ENCODE assay signal across 11 cellular contexts in the genomic region with DNA sequence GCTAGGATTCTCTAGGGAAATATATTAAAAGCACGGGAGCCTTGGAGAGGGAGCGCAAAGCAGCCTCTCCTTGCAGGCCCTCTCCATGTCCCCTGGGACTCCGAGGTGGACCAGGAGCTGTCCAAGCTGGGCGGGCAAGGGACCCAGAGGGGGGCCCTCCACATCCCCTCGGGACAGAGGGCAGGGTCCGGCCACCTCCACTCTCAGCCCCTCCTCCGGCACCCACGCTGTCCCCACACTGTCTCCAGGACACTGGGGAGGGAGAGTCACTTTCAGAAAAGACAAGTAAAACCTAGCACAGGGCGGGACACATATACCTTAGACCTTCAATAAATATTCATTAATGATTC.
DNase-seq lines count a peak whose midpoint lies in the region; ATAC-seq and TF ChIP-seq lines count a peak whose summit lies in the region.
"Had no signal": no experiment of that assay in that cellular context is flagged by ENCODE, and none has a peak within 500 bp of the region (broad histone marks: within the 10 kb centered on the region; RNA-seq: fewer than 3 reads in every experiment).

No MANE protein-coding gene starts in this region.

- H3K27ac Mint-ChIP-seq in activated T-cell treated with anti-CD3 and anti-CD28 coated beads, Interleukin-2, amount 50 U/mL, for 72 hours, result no peak overlapping the region
- H3K27ac Mint-ChIP-seq in activated T-cell treated with anti-CD3 and anti-CD28 coated beads, Interleukin-2, amount 50 U/mL, for 24 hours, result no peak overlapping the region

- H3K4me3 ChIP-seq in ectodermal cell (ENCODE audit: insufficient read depth, low read depth, low read length) (peak overlapping the region; percentile 52), muscle layer of duodenum (ENCODE audit: low read depth in 1 of 2, low read length in 2 of 2) (peak overlapping the region; percentile 52 to 84), transverse colon (peak overlapping the region; percentile 37 to 60 (median 49))

- no peak for TF ChIP-seq CTCF in transverse colon (IDR thresholded peaks at IDR 0.05)

- H3K27me3 ChIP-seq in ectodermal cell (ENCODE audit: control insufficient read depth, insufficient read depth, low read length, poor library complexity, severe bottlenecking) (peaks cover 33% of the 10 kb centered on the region), muscle layer of duodenum (ENCODE audit: low read depth, low read length) (no peaks in the 10 kb centered on the region), transverse colon (peaks cover 51% of the 10 kb centered on the region)

- in situ Hi-C loops in transverse colon (cut with MboI; ENCODE audit: low pct_ligation_motif_present in 1 of 4, low pct_unique_long_range_greater_than_20kb in 1 of 4, low sequenced_read_pairs in 3 of 4), result no loop called here

- no peaks in the 10 kb centered on the region for H3K9me3 Mint-ChIP-seq in activated T-cell treated with anti-CD3 and anti-CD28 coated beads, Interleukin-2, amount 50 U/mL, for 72 hours
- H3K9me3 Mint-ChIP-seq in activated T-cell treated with anti-CD3 and anti-CD28 coated beads, Interleukin-2, amount 50 U/mL, for 24 hours, result no peaks in the 10 kb centered on the region

- WGBS in ectodermal cell, 2 experiments, result 45 to 47% methylated on average over 8 to 9 of the region's 9 CpGs
- 40% methylated on average over 9 of the region's 9 CpGs; no CpG with 5 or more reads in 1 of the 2 donors for WGBS in transverse colon (ENCODE audit: low coverage in 1 of 2), 2 donors

- no peak for TF ChIP-seq EP300 in transverse colon (IDR thresholded peaks at IDR 0.05; ENCODE audit: low read depth)

- H3K4me1 ChIP-seq in ectodermal cell (ENCODE audit: control insufficient read depth, insufficient read depth, low read length), result peaks cover 7% of the 10 kb centered on the region
- peaks cover 0 to 11% of the 10 kb centered on the region in 2 donors for H3K4me1 ChIP-seq in muscle layer of duodenum (ENCODE audit: control insufficient read depth in 1 of 2, insufficient read depth in 2 of 2, low read length in 2 of 2)
- peaks cover 0 to 15% (median 4%) of the 10 kb centered on the region in 4 donors for H3K4me1 ChIP-seq in transverse colon

- H3K36me3 ChIP-seq in ectodermal cell (ENCODE audit: control insufficient read depth, insufficient read depth, low read length) (no peaks in the 10 kb centered on the region), muscle layer of duodenum (ENCODE audit: control insufficient read depth in 1 of 2, insufficient read depth in 2 of 2, low read length in 2 of 2) (no peaks in the 10 kb centered on the region), transverse colon (no peaks in the 10 kb centered on the region)

- no peak for DNase-seq in activated T-cell treated with anti-CD3 and anti-CD28 coated beads, Interleukin-2, amount 50 U/mL, for 72 hours
- DNase-seq in activated T-cell treated with anti-CD3 and anti-CD28 coated beads, Interleukin-2, amount 50 U/mL, for 24 hours, result no peak
- DNase-seq in transverse colon (no peak), NCI-H1092 (lab: John Stamatoyannopoulos, UW) (no peak), HPDE6-E6E7 (ENCODE audit: extremely low spot score) (no peak)
- no peak for DNase-seq in stimulated activated CD4-positive, alpha-beta T cell treated with anti-CD3 and anti-CD28 coated beads, Interleukin-4, amount 100 ng/mL, for 1 hour
- DNase-seq: activated T-cell treated with anti-CD3 and anti-CD28 coated beads for 4 hours, MM.1S, SIG-M5 had no signal

- H3K27ac ChIP-seq in ectodermal cell (ENCODE audit: insufficient read depth, low read depth, low read length, poor library complexity, severe bottlenecking), result no peak overlapping the region
- no peak overlapping the region for H3K27ac ChIP-seq in muscle layer of duodenum (ENCODE audit: low read length)
- H3K27ac ChIP-seq in transverse colon, result peak overlapping the region; percentile 66 to 87 (median 76)

- intact Hi-C loops in transverse colon (cut with DNase I; ENCODE audit: low total_unique reads), result no loop called here

- peak overlapping the region; percentile 34 to 79 for H3K4me3 Mint-ChIP-seq in activated T-cell treated with anti-CD3 and anti-CD28 coated beads, Interleukin-2, amount 50 U/mL, for 72 hours
- H3K4me3 Mint-ChIP-seq in activated T-cell treated with anti-CD3 and anti-CD28 coated beads, Interleukin-2, amount 50 U/mL, for 24 hours, result no peak overlapping the region

- ATAC-seq in activated T-cell treated with anti-CD3 and anti-CD28 coated beads, Interleukin-2, amount 50 U/mL, for 72 hours (replicated peaks in 1 of 2), result no peak

- peaks cover 0 to 4% of the 10 kb centered on the region in 2 donors for H3K36me3 Mint-ChIP-seq in activated T-cell treated with anti-CD3 and anti-CD28 coated beads, Interleukin-2, amount 50 U/mL, for 72 hours (ENCODE audit: insufficient read depth in 2 of 2)
- no peaks in the 10 kb centered on the region for H3K36me3 Mint-ChIP-seq in activated T-cell treated with anti-CD3 and anti-CD28 coated beads, Interleukin-2, amount 50 U/mL, for 24 hours (ENCODE audit: low read depth)

- H3K9me3 ChIP-seq in ectodermal cell (ENCODE audit: control insufficient read depth, low read length), result no peaks in the 10 kb centered on the region
- no peaks in the 10 kb centered on the region for H3K9me3 ChIP-seq in muscle layer of duodenum (ENCODE audit: control insufficient read depth in 1 of 2, low read length in 2 of 2)
- H3K9me3 ChIP-seq in transverse colon, result no peaks in the 10 kb centered on the region

- no peak for TF ChIP-seq POLR2A in transverse colon (IDR thresholded peaks at IDR 0.05)

- peaks cover 76% of the 10 kb centered on the region for H3K27me3 Mint-ChIP-seq in activated T-cell treated with anti-CD3 and anti-CD28 coated beads, Interleukin-2, amount 50 U/mL, for 72 hours (ENCODE audit: low read depth)
- peaks cover 80% of the 10 kb centered on the region for H3K27me3 Mint-ChIP-seq in activated T-cell treated with anti-CD3 and anti-CD28 coated beads, Interleukin-2, amount 50 U/mL, for 24 hours

- peaks cover 11% of the 10 kb centered on the region for H3K4me1 Mint-ChIP-seq in activated T-cell treated with anti-CD3 and anti-CD28 coated beads, Interleukin-2, amount 50 U/mL, for 72 hours (ENCODE audit: low read depth)
- peaks cover 7% of the 10 kb centered on the region for H3K4me1 Mint-ChIP-seq in activated T-cell treated with anti-CD3 and anti-CD28 coated beads, Interleukin-2, amount 50 U/mL, for 24 hours (ENCODE audit: low read depth)

Comparison
In these comparisons a context has a peak if more than half of its experiments do, and no peak if none do; other contexts are left out.
1. H3K27ac ChIP-seq: peak in transverse colon (4 of 4); none in ectodermal cell (single experiment) and muscle layer of duodenum (single experiment).
2. Peak in every context shown above with its lines, with median percentiles within 50 percentile points of each other: H3K4me3 ChIP-seq.